Comparison of ENCODE assay signal across 1 cellular context in genomic region chr13:91307887-91308286, GRCh38.
TF ChIP-seq lines count a peak whose summit lies in the region.

No MANE protein-coding gene starts in this region.

TF ChIP-seq in H1, 55 proteins besides CTCF, POLR2A, EP300 and RAD21:
- no peak for TF ChIP-seq CHD2 (IDR thresholded peaks at IDR 0.05; ENCODE audit: low read length)
- TF ChIP-seq GTF2F1 (IDR thresholded peaks at IDR 0.05; ENCODE audit: borderline replicate concordance, low read depth, low read length): no peak
- TF ChIP-seq SIRT6 (IDR thresholded peaks at IDR 0.05; ENCODE audit: low read length): no peak
- TF ChIP-seq JUN (IDR thresholded peaks at IDR 0.05; ENCODE audit: low read depth, low read length): no peak
- no peak for TF ChIP-seq KDM5A (IDR thresholded peaks at IDR 0.05; ENCODE audit: low read length)
- no peak for TF ChIP-seq E2F6 (IDR thresholded peaks at IDR 0.05)
- no peak for TF ChIP-seq BCL11A (IDR thresholded peaks at IDR 0.05; ENCODE audit: low read depth in 2 of 2, low read length in 2 of 2)
- no peak for TF ChIP-seq CBX5 (IDR thresholded peaks at IDR 0.05; ENCODE audit: low read depth, low read length)
- TF ChIP-seq EZH2 (IDR thresholded peaks at IDR 0.05; ENCODE audit: low read depth, low read length, severe bottlenecking): no peak
- no peak for TF ChIP-seq TAF1 (IDR thresholded peaks at IDR 0.05; ENCODE audit: low read depth, low read length)
- TF ChIP-seq SIN3A (conservative IDR thresholded peaks at IDR 0.05 in 1 of 2, IDR thresholded peaks at IDR 0.05 in 1 of 2; ENCODE audit: low read depth in 1 of 2, low read length in 2 of 2): no peak
- no peak for TF ChIP-seq BRCA1 (IDR thresholded peaks at IDR 0.05; ENCODE audit: low read depth, low read length)
- TF ChIP-seq SP4 (IDR thresholded peaks at IDR 0.05; ENCODE audit: low read length): no peak
- no peak for TF ChIP-seq SRF (IDR thresholded peaks at IDR 0.05; ENCODE audit: low read depth, low read length)
- no peak for TF ChIP-seq TAF7 (optimal IDR thresholded peaks at IDR 0.05; ENCODE audit: borderline replicate concordance, low read depth, low read length)
- TF ChIP-seq SIX5 (IDR thresholded peaks at IDR 0.05; ENCODE audit: low read depth, low read length): no peak
- no peak for TF ChIP-seq POLR2AphosphoS5 (IDR thresholded peaks at IDR 0.05; ENCODE audit: low read depth, low read length)
- TF ChIP-seq EGR1 (IDR thresholded peaks at IDR 0.05; ENCODE audit: borderline replicate concordance, low read depth, low read length): no peak
- TF ChIP-seq HDAC6 (IDR thresholded peaks at IDR 0.05; ENCODE audit: low read depth, low read length): no peak
- TF ChIP-seq RNF2 (IDR thresholded peaks at IDR 0.05; ENCODE audit: borderline replicate concordance, low read depth, low read length, missing control alignments, poor library complexity, severe bottlenecking): no peak
